ENCODE assay signal across 8 cellular contexts in the genomic region with DNA sequence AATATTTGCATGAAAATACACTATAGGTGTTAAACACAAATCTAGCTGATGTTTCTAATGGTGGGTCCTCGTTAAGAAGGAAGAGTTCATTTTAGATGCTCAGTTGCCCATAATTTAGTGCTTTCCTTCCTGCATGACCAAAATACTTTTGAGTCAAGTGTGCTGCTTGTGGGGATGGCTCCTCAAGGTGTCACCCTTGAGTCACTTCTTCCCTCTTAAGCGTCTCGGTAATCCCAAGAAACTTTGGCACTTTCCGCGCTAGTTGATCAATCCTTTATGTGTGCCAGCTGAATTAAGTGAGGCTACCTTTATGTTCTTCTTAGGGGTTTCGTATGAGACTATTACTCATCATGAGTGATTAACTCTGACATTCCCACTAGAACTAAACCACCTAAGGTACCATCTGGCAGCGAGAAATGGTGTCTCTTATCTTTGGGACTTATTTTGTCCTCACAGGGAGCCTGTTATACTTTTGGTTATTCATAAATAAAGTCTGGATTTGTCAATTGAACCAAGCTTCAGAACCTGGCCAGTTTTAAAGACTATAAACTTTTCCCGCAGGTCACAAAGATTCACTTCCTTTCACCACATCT.
DNase-seq lines count a peak whose midpoint lies in the region; ATAC-seq and TF ChIP-seq lines count a peak whose summit lies in the region.

No MANE protein-coding gene starts in this region.

- DNase-seq in ACHN (peak; percentile 41), GM10248 (ENCODE audit: extremely low spot score) (peak; percentile 49), NB4 (ENCODE audit: low read depth) (peak; percentile 71), amniotic stem cell (lab: John Stamatoyannopoulos, UW) (peak; percentile 6), left ventricle myocardium superior (peak; percentile 42), retinal pigment epithelial cell (ENCODE audit: low read depth) (peak; percentile 43), DMS153 (lab: John Stamatoyannopoulos, UW) (no peak), DMS79 treated with DMSO at 0.1 percent for 48 hours (lab: John Stamatoyannopoulos, UW) (no peak)

- intact Hi-C loops in left ventricle myocardium superior (cut with micrococcal nuclease): loop anchor here (5.0 kb wide), 2 partner anchors 122 to 472 kb away; no protein-coding TSS in a partner anchor

- H3K4me3 ChIP-seq in NB4 (ENCODE audit: low read depth, low read length): no peak overlapping the region
- no peak overlapping the region for H3K4me3 ChIP-seq in retinal pigment epithelial cell (ENCODE audit: low read length)

- TF ChIP-seq POLR2A in NB4 (IDR thresholded peaks at IDR 0.05; ENCODE audit: extremely low read depth, insufficient read length): no peak

- peak; percentile 82 for ATAC-seq in left ventricle myocardium superior

- TF ChIP-seq CTCF in GM10248 (IDR thresholded peaks at IDR 0.05; ENCODE audit: control extremely low read depth, extremely low read depth, low read depth, missing control alignments) (peak; percentile 74), NB4 (IDR thresholded peaks at IDR 0.05; ENCODE audit: low read depth, low read length) (peak; percentile 80), retinal pigment epithelial cell (conservative IDR thresholded peaks at IDR 0.05; ENCODE audit: low read depth, low read length) (peak; percentile 89)

- POLR2A ChIA-PET in GM10248 (lab: Yijun Ruan, JAX): no interaction called here

- CTCF ChIA-PET in GM10248 (lab: Yijun Ruan, JAX): interaction anchor here (0.7 to 6.7 kb wide), 33 partner anchors 10 to 747 kb away, joined by 3 to 48 read pairs (median 3); no protein-coding TSS in a partner anchor

- in situ Hi-C loops in ACHN (cut with HindIII; ENCODE audit: low pct_ligation_motif_present, low pct_unique_long_range_greater_than_20kb, low sequenced_read_pairs): no loop called here

Comparison
In these comparisons a context has a peak if more than half of its experiments do, and no peak if none do; other contexts are left out.
1. DNase-seq: peak in ACHN (single experiment), GM10248 (single experiment), NB4 (single experiment), amniotic stem cell (single experiment), left ventricle myocardium superior (single experiment) and retinal pigment epithelial cell (single experiment); none in DMS153 (single experiment) and DMS79 treated with DMSO at 0.1 percent for 48 hours (single experiment).
2. Peak in every context shown above with its lines, with median percentiles within 50 percentile points of each other: CTCF ChIP-seq.